Comparison of ENCODE assay signal across 19 cellular contexts in genomic region chr6:62640749-62641148, GRCh38.
"Had no signal": no experiment of that assay in that cellular context is flagged by ENCODE, and none has a peak within 500 bp of the region (broad histone marks: within the 10 kb centered on the region; RNA-seq: fewer than 3 reads in every experiment).

No MANE protein-coding gene starts in this region.

- H3K27me3 ChIP-seq: body of pancreas, foreskin keratinocyte, spleen had no signal

- H3K27ac Mint-ChIP-seq: activated CD4-positive, alpha-beta T cell treated with anti-CD3 and anti-CD28 coated beads, Interleukin-2, amount 10 ng/mL, durations not matched to agents 24 days and 14 days; activated naive CD4-positive, alpha-beta T cell treated with anti-CD3 and anti-CD28 coated beads for 36 hours; endodermal cell; nephron; stimulated activated memory B cell treated with anti-CD40 and anti-IgM and Interleukin-4, amounts not matched to agents 10 μg/mL and 1 μg/mL and 100 μg/mL, for 72 hours had no signal

- DNase-seq: activated CD4-positive, alpha-beta T cell treated with anti-CD3 and anti-CD28 coated beads, Interleukin-2, amount 10 ng/mL, durations not matched to agents 24 days and 14 days; activated CD8-positive, alpha-beta memory T cell treated with anti-CD3 and anti-CD28 coated beads, Interleukin-2, amount 50 U/mL, for 4 hours; activated naive CD4-positive, alpha-beta T cell treated with anti-CD3 and anti-CD28 coated beads for 36 hours; activated T-cell treated with anti-CD3 and anti-CD28 coated beads, Interleukin-2, amount 50 U/mL, for 4 hours; body of pancreas; caudate nucleus; endodermal cell; foreskin keratinocyte; glutamatergic neuron; islet precursor cell; left colon; lower lobe of right lung; posterior cingulate gyrus; spleen; stimulated activated CD4-positive, alpha-beta T cell treated with anti-CD3 and anti-CD28 coated beads, Interleukin-4, amount 100 ng/mL, for 4 hours had no signal

- H3K27me3 Mint-ChIP-seq: activated CD4-positive, alpha-beta T cell treated with anti-CD3 and anti-CD28 coated beads, Interleukin-2, amount 10 ng/mL, durations not matched to agents 24 days and 14 days; stimulated activated memory B cell treated with anti-CD40 and anti-IgM and Interleukin-4, amounts not matched to agents 10 μg/mL and 1 μg/mL and 100 μg/mL, for 72 hours had no signal

- H3K4me1 ChIP-seq: body of pancreas, foreskin keratinocyte, lower lobe of right lung, spleen had no signal

- H3K4me1 Mint-ChIP-seq: activated CD4-positive, alpha-beta T cell treated with anti-CD3 and anti-CD28 coated beads, Interleukin-2, amount 10 ng/mL, durations not matched to agents 24 days and 14 days; endodermal cell; nephron; stimulated activated memory B cell treated with anti-CD40 and anti-IgM and Interleukin-4, amounts not matched to agents 10 μg/mL and 1 μg/mL and 100 μg/mL, for 72 hours had no signal

- H3K36me3 ChIP-seq: lower lobe of right lung, spleen, thoracic aorta had no signal

- H3K27ac ChIP-seq: body of pancreas, epithelial cell of prostate, foreskin keratinocyte, lower lobe of right lung, spleen, thoracic aorta had no signal

- H3K4me3 Mint-ChIP-seq: activated CD4-positive, alpha-beta T cell treated with anti-CD3 and anti-CD28 coated beads, Interleukin-2, amount 10 ng/mL, durations not matched to agents 24 days and 14 days; activated naive CD4-positive, alpha-beta T cell treated with anti-CD3 and anti-CD28 coated beads for 36 hours; activated T-cell treated with anti-CD3 and anti-CD28 coated beads, Interleukin-2, amount 50 U/mL, for 4 hours; endodermal cell; nephron; stimulated activated memory B cell treated with anti-CD40 and anti-IgM and Interleukin-4, amounts not matched to agents 10 μg/mL and 1 μg/mL and 100 μg/mL, for 72 hours had no signal

- ATAC-seq: activated T-cell treated with anti-CD3 and anti-CD28 coated beads, Interleukin-2, amount 50 U/mL, for 4 hours; body of pancreas; foreskin keratinocyte; left colon; lower lobe of right lung; stimulated activated memory B cell treated with anti-CD40 and anti-IgM and Interleukin-4, amounts not matched to agents 10 μg/mL and 1 μg/mL and 100 μg/mL, for 72 hours had no signal

- H3K4me3 ChIP-seq: body of pancreas, lower lobe of right lung, spleen, thoracic aorta had no signal
